12 cellular contexts compared by ENCODE assay signal in the genomic region with DNA sequence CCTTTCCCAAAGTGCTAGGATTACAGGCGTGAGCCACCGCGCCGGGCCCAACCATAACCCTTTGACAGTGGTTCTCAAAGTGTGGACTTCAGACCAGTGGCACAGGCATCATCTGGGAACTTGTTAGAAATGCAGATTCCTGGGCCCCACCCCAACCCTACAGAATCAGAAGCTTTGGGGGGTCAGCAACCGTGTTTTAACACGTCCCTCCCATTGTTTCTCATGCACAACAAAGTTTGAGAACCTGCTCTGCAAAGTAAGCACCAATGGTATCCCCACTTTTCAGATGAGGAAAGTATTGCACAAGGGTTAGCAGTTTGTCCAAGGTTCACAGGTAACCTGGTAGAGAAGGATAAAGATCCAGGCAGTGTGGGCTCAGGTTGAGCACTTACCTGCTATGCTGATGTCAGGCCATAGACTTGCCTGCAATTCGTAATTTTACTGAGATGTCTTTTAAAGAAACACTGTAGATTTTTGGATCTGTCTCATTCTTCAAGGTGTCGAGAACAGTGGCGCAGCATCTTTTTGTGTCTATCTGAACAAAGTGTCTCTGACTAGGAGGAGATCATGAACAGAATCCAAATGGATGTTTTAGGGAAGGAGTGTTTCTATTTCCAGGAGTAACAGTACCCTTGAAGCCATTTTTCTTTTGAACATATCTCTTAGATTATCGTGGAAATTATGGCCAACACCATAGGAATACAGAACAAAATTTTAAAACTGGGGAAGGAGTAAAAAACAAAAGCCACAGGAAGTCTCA. TPM values are rescaled to one million over a fixed set of nuclear protein-coding genes. Genes with fewer than 3 reads are reported as not detected.
DNase-seq lines count a peak whose midpoint lies in the region; ATAC-seq and TF ChIP-seq lines count a peak whose summit lies in the region.
"Had no signal": no experiment of that assay in that cellular context is flagged by ENCODE, and none has a peak within 500 bp of the region (broad histone marks: within the 10 kb centered on the region; RNA-seq: fewer than 3 reads in every experiment).

No MANE protein-coding gene starts in this region.

- H3K4me3 ChIP-seq in ACC112 (ENCODE audit: low read depth, low read length), result peak overlapping the region; percentile 44
- no peak overlapping the region for H3K4me3 ChIP-seq in RWPE2 (ENCODE audit: severe bottlenecking)
- peak overlapping the region; percentile 79 for H3K4me3 ChIP-seq in fibroblast of pulmonary artery (replicated peaks; ENCODE audit: low read depth, low read length)
- no peak overlapping the region for H3K4me3 ChIP-seq in psoas muscle
- no peak overlapping the region for H3K4me3 ChIP-seq in endodermal cell (ENCODE audit: low read length)
- H3K4me3 ChIP-seq in Karpas-422 (ENCODE audit: low read length), result no peak overlapping the region

- no peaks in the 10 kb centered on the region for H3K36me3 Mint-ChIP-seq in endodermal cell (ENCODE audit: low read depth)

- no peak overlapping the region for H3K4me2 ChIP-seq in Karpas-422 (ENCODE audit: low read depth, low read length, poor library complexity, severe bottlenecking)
- H3K4me2 ChIP-seq: KMS-11 had no signal

- no peaks in the 10 kb centered on the region for H3K9me3 Mint-ChIP-seq in endodermal cell
- H3K9me3 Mint-ChIP-seq: activated B cell treated with CpG ODN at 0.5 μM for 24 hours; central memory CD8-positive, alpha-beta T cell; H9 had no signal

- no peak for TF ChIP-seq CTCF in RWPE2 (IDR thresholded peaks at IDR 0.05; ENCODE audit: poor library complexity, severe bottlenecking)
- no peak for TF ChIP-seq CTCF in fibroblast of pulmonary artery (IDR thresholded peaks at IDR 0.05; ENCODE audit: low read length, missing control alignments)
- no peak for TF ChIP-seq CTCF in psoas muscle (IDR thresholded peaks at IDR 0.05)
- no peak for TF ChIP-seq CTCF in endodermal cell (conservative IDR thresholded peaks at IDR 0.05)

- H3K9ac ChIP-seq in endodermal cell (ENCODE audit: extremely low read depth, low read length, poor library complexity, severe bottlenecking), result no peak overlapping the region
- H3K9ac ChIP-seq in Karpas-422 (ENCODE audit: low read length), result no peak overlapping the region
- H3K9ac ChIP-seq: KMS-11 had no signal

- H4K20me1 ChIP-seq in Karpas-422 (ENCODE audit: insufficient read depth, low read depth, low read length), result no peaks in the 10 kb centered on the region

- H3K9me3 ChIP-seq in RWPE2 (ENCODE audit: severe bottlenecking), result no peaks in the 10 kb centered on the region
- H3K9me3 ChIP-seq in psoas muscle, result no peaks in the 10 kb centered on the region
- no peaks in the 10 kb centered on the region for H3K9me3 ChIP-seq in endodermal cell (ENCODE audit: control insufficient read depth, low read length)
- H3K9me3 ChIP-seq in Karpas-422 (ENCODE audit: low read length), result no peaks in the 10 kb centered on the region

- no peak overlapping the region for H3K4me3 Mint-ChIP-seq in endodermal cell
- H3K4me3 Mint-ChIP-seq: activated B cell treated with CpG ODN at 0.5 μM for 24 hours; central memory CD8-positive, alpha-beta T cell had no signal

- H3K36me3 ChIP-seq in ACC112 (ENCODE audit: insufficient read depth, low read length) (no peaks in the 10 kb centered on the region), RWPE2 (ENCODE audit: low read depth) (no peaks in the 10 kb centered on the region), psoas muscle (ENCODE audit: insufficient read depth in 1 of 2, low read depth in 1 of 2) (no peaks in the 10 kb centered on the region), endodermal cell (ENCODE audit: control insufficient read depth, insufficient read depth, low read length) (no peaks in the 10 kb centered on the region), Karpas-422 (ENCODE audit: insufficient read depth, low read length) (no peaks in the 10 kb centered on the region)

- peaks cover 26% of the 10 kb centered on the region for H3K4me1 Mint-ChIP-seq in endodermal cell

- ATAC-seq in RWPE2 (ENCODE audit: low read depth), result no peak
- no peak for ATAC-seq in psoas muscle

- H3K9me2 ChIP-seq in Karpas-422 (replicated peaks; ENCODE audit: insufficient read depth, low read length), result no peaks in the 10 kb centered on the region

- DNase-seq in RWPE2 (ENCODE audit: low spot score), result no peak
- DNase-seq in fibroblast of pulmonary artery (ENCODE audit: low read depth), result peak; percentile 16
- DNase-seq in psoas muscle, result no peak
- DNase-seq in SK-N-DZ (ENCODE audit: low spot score), result no peak
- no peak for DNase-seq in OCI-M1 (lab: John Stamatoyannopoulos, UW)
- no peak for DNase-seq in endodermal cell
- DNase-seq in Karpas-422, result no peak
- DNase-seq: activated B cell treated with CpG ODN at 0.5 μM for 24 hours, H9 had no signal

- H2AFZ ChIP-seq in ACC112 (ENCODE audit: low read length, unreplicated experiment) (peak overlapping the region; percentile 36), Karpas-422 (ENCODE audit: low read length) (no peak overlapping the region)

- intact Hi-C loops in psoas muscle (cut with DNase I), result no loop called here

- no peak overlapping the region for H3K27ac Mint-ChIP-seq in endodermal cell
- H3K27ac Mint-ChIP-seq: activated B cell treated with CpG ODN at 0.5 μM for 24 hours, H9 had no signal

- 79 to 83% (median 81%) methylated on average over 10 of the region's 10 CpGs for WGBS in psoas muscle, 3 donors
- 93 to 99% methylated on average over 10 of the region's 10 CpGs for WGBS in endodermal cell (ENCODE audit: insufficient coverage in 1 of 2, insufficient read length in 1 of 2), 2 experiments

- H3K27me3 Mint-ChIP-seq in endodermal cell (ENCODE audit: insufficient read depth), result peaks cover 25% of the 10 kb centered on the region

- H3K79me2 ChIP-seq in ACC112 (ENCODE audit: control insufficient read depth, insufficient read depth, low read length, unreplicated experiment) (peaks cover 16% of the 10 kb centered on the region), Karpas-422 (ENCODE audit: low read length) (no peaks in the 10 kb centered on the region)

- H3K4me1 ChIP-seq in ACC112 (ENCODE audit: control insufficient read depth, insufficient read depth, low read length, unreplicated experiment) (peaks cover 41% of the 10 kb centered on the region), RWPE2 (ENCODE audit: insufficient read depth, poor library complexity, severe bottlenecking) (peaks cover 49% of the 10 kb centered on the region), psoas muscle (peaks cover 8% of the 10 kb centered on the region), endodermal cell (ENCODE audit: control insufficient read depth, insufficient read depth, low read length) (no peaks in the 10 kb centered on the region), Karpas-422 (ENCODE audit: low read length) (peaks cover 13% of the 10 kb centered on the region)

- H3K27ac ChIP-seq in ACC112 (ENCODE audit: low read depth, low read length) (peak overlapping the region; percentile 89), RWPE2 (ENCODE audit: poor library complexity, severe bottlenecking) (peak overlapping the region; percentile 64), psoas muscle (peak overlapping the region; percentile 30), endodermal cell (ENCODE audit: low read depth, low read length) (no peak overlapping the region), Karpas-422 (ENCODE audit: low read length) (no peak overlapping the region)
- H3K27ac ChIP-seq: KMS-11 had no signal

- no peaks in the 10 kb centered on the region for H3K27me3 ChIP-seq in ACC112 (ENCODE audit: insufficient read depth, low read length)
- H3K27me3 ChIP-seq in RWPE2 (ENCODE audit: insufficient read depth, poor library complexity, severe bottlenecking), result no peaks in the 10 kb centered on the region
- peaks cover 0 to 1% (median 0%) of the 10 kb centered on the region in 3 donors for H3K27me3 ChIP-seq in psoas muscle (ENCODE audit: insufficient read depth in 3 of 3, low read length in 2 of 3)
- H3K27me3 ChIP-seq in endodermal cell (ENCODE audit: control insufficient read depth, insufficient read depth, low read length, poor library complexity, severe bottlenecking), result peaks cover 4% of the 10 kb centered on the region
- H3K27me3 ChIP-seq in Karpas-422 (ENCODE audit: low read length), result 0 out of 2 replicates have a peak, but pooled peaks cover 3% of the 10 kb centered on the region

RNA-seq across cellular contexts. Expression of a gene that starts 2.5 kb away (rescaled TPM):
- total RNA-seq in psoas muscle (1 to 10 TPM in 3 of 4 donors, under 1 TPM in 1; 0.84 to 5.9 (median 1.8) TPM), endodermal cell (10 to 100 TPM in 1 of 2 donors, 1 to 10 TPM in 1; 7.0 to 14.3 TPM)
- under 1 TPM; 0.04 to 0.38 (median 0.16) TPM for polyA plus RNA-seq in psoas muscle
- 1.2 and 2.2 TPM in 2 replicates for polyA plus RNA-seq in SK-N-DZ (2014; cell fraction: cytosol; rRNA removed)
- polyA plus RNA-seq in SK-N-DZ (2014; cell fraction: nucleus; rRNA removed), result 1.4 and 3.7 TPM in 2 replicates
- 3.6 TPM for polyA plus RNA-seq in endodermal cell (2013, experiment 1 of 2)
- 3.3 TPM for polyA plus RNA-seq in endodermal cell (2013, experiment 2 of 2)
- total RNA-seq in Karpas-422 (2014; rRNA removed; shearing (Covaris generic); ENCODE audit: low replicate concordance), result not detected in 2 replicates
- total RNA-seq: activated B cell treated with CpG ODN at 0.5 μM for 24 hours had no signal

RNA-seq across cellular contexts. Expression of a gene that starts 42.1 kb away (rescaled TPM):
- total RNA-seq in psoas muscle (10 to 100 TPM in 3 of 4 donors, 1 to 10 TPM in 1; 6.2 to 20.6 (median 18.3) TPM), endodermal cell (10 to 100 TPM; 28.2 to 28.4 TPM)
- polyA plus RNA-seq in psoas muscle, result 10 to 100 TPM in 2 of 3 donors, 1 to 10 TPM in 1; 8.8 to 15.9 (median 11.0) TPM
- 17.1 and 23.3 TPM in 2 replicates for polyA plus RNA-seq in SK-N-DZ (2014; cell fraction: cytosol; rRNA removed)
- polyA plus RNA-seq in SK-N-DZ (2014; cell fraction: nucleus; rRNA removed), result 11.5 and 13.0 TPM in 2 replicates
- 14.9 TPM for polyA plus RNA-seq in endodermal cell (2013, experiment 1 of 2)
- 15.0 TPM for polyA plus RNA-seq in endodermal cell (2013, experiment 2 of 2)
- 11.5 and 22.3 TPM in 2 replicates for total RNA-seq in Karpas-422 (2014; rRNA removed; shearing (Covaris generic); ENCODE audit: low replicate concordance)

Comparison
In these comparisons a context has a peak if more than half of its experiments do, and no peak if none do; other contexts are left out.
1. H3K27ac ChIP-seq: peak in ACC112 (single experiment), RWPE2 (single experiment) and psoas muscle (single experiment); none in endodermal cell (single experiment) and Karpas-422 (single experiment).
2. H3K4me3 ChIP-seq: peak in ACC112 (single experiment) and fibroblast of pulmonary artery (single experiment); none in RWPE2 (single experiment), psoas muscle (single experiment), endodermal cell (single experiment) and Karpas-422 (single experiment).